ENCODE assay signal across 1 cellular context in genomic region chr12:108664338-108665258, GRCh38.
TF ChIP-seq lines count a peak whose summit lies in the region.

No MANE protein-coding gene starts in this region.

TF ChIP-seq in HepG2, 621 proteins besides CTCF, POLR2A, EP300 and RAD21 (continued from another document and continues in another):
- TF ChIP-seq CEBPZ (IDR thresholded peaks at IDR 0.05; ENCODE audit: low read length): no peak
- TF ChIP-seq KLF6 (CRISPR knock-in tag; IDR thresholded peaks at IDR 0.05): no peak
- no peak for TF ChIP-seq PBX2 (CRISPR knock-in tag; IDR thresholded peaks at IDR 0.05)
- peak; percentile 53 for TF ChIP-seq ZFX (CRISPR knock-in tag; IDR thresholded peaks at IDR 0.05; ENCODE audit: low read depth)
- no peak for TF ChIP-seq LCORL (IDR thresholded peaks at IDR 0.05)
- peak; percentile 66; the same call in 1 of the 2 replicates for TF ChIP-seq LCORL (CRISPR knock-in tag; IDR thresholded peaks at IDR 0.05)
- no peak for TF ChIP-seq SP140L (CRISPR knock-in tag; IDR thresholded peaks at IDR 0.05; ENCODE audit: borderline replicate concordance)
- no peak for TF ChIP-seq FLYWCH1 (CRISPR knock-in tag; IDR thresholded peaks at IDR 0.05)
- TF ChIP-seq ZNF772 (CRISPR knock-in tag; IDR thresholded peaks at IDR 0.05): no peak
- TF ChIP-seq ZBTB37 (CRISPR knock-in tag; IDR thresholded peaks at IDR 0.05): no peak
- TF ChIP-seq NR2F6 (IDR thresholded peaks at IDR 0.05): peak; percentile 93
- TF ChIP-seq NR2F6 (CRISPR knock-in tag; IDR thresholded peaks at IDR 0.05): peak; percentile 89
- TF ChIP-seq AGO2 (optimal IDR thresholded peaks at IDR 0.05; ENCODE audit: low read depth, low read length): no peak
- TF ChIP-seq ATF3 (CRISPR knock-in tag; IDR thresholded peaks at IDR 0.05): peak; percentile 65; the same call in 1 of the 2 replicates
- no peak for TF ChIP-seq XBP1 (CRISPR knock-in tag; IDR thresholded peaks at IDR 0.05)
- peak; percentile 57; the same call in 1 of the 2 replicates for TF ChIP-seq HNF1B (CRISPR knock-in tag; IDR thresholded peaks at IDR 0.05)
- TF ChIP-seq USF2 (IDR thresholded peaks at IDR 0.05; ENCODE audit: low read depth, low read length): no peak
- no peak for TF ChIP-seq USF2 (CRISPR knock-in tag; IDR thresholded peaks at IDR 0.05; ENCODE audit: borderline replicate concordance)
- TF ChIP-seq MAX (IDR thresholded peaks at IDR 0.05): peak; percentile 14; the same call in 1 of the 2 replicates
- TF ChIP-seq ZNF720 (CRISPR knock-in tag; IDR thresholded peaks at IDR 0.05): no peak
- no peak for TF ChIP-seq SMARCE1 (IDR thresholded peaks at IDR 0.05; ENCODE audit: borderline replicate concordance)
- peak; percentile 44; the same call in 1 of the 2 replicates for TF ChIP-seq HOXA3 (CRISPR knock-in tag; IDR thresholded peaks at IDR 0.05)
- no peak for TF ChIP-seq ZNF691 (CRISPR knock-in tag; IDR thresholded peaks at IDR 0.05; ENCODE audit: borderline replicate concordance, low read depth)
- TF ChIP-seq GTF2F1 (IDR thresholded peaks at IDR 0.05; ENCODE audit: low read length): no peak
- TF ChIP-seq HNRNPUL1 (IDR thresholded peaks at IDR 0.05; ENCODE audit: low read depth, low read length): no peak
- TF ChIP-seq ZNF256 (CRISPR knock-in tag; conservative IDR thresholded peaks at IDR 0.05): no peak
- no peak for TF ChIP-seq DR1 (CRISPR knock-in tag; IDR thresholded peaks at IDR 0.05)
- no peak for TF ChIP-seq SOX6 (IDR thresholded peaks at IDR 0.05)
- peak; percentile 75 for TF ChIP-seq SOX6 (CRISPR knock-in tag; IDR thresholded peaks at IDR 0.05)
- peak; percentile 54; the same call in 1 of the 2 replicates for TF ChIP-seq NR2F2 (IDR thresholded peaks at IDR 0.05; ENCODE audit: borderline replicate concordance, low read depth)
- TF ChIP-seq RFXANK (CRISPR knock-in tag; IDR thresholded peaks at IDR 0.05): peak; percentile 27; the same call in 1 of the 2 replicates
- no peak for TF ChIP-seq NKX3-1 (CRISPR knock-in tag; IDR thresholded peaks at IDR 0.05)
- TF ChIP-seq E2F2 (CRISPR knock-in tag; IDR thresholded peaks at IDR 0.05; ENCODE audit: borderline replicate concordance): no peak
- TF ChIP-seq HMG20B (CRISPR knock-in tag; conservative IDR thresholded peaks at IDR 0.05): no peak
- no peak for TF ChIP-seq REL (CRISPR knock-in tag; conservative IDR thresholded peaks at IDR 0.05)
- TF ChIP-seq ZNF142 (CRISPR knock-in tag; IDR thresholded peaks at IDR 0.05): no peak
- peak; percentile 54 for TF ChIP-seq PHF21A (CRISPR knock-in tag; IDR thresholded peaks at IDR 0.05)
- no peak for TF ChIP-seq CREB1 (IDR thresholded peaks at IDR 0.05)
- peak; percentile 29; the same call in 1 of the 2 replicates for TF ChIP-seq CREB1 (CRISPR knock-in tag; IDR thresholded peaks at IDR 0.05)
- TF ChIP-seq ZNF747 (CRISPR knock-in tag; IDR thresholded peaks at IDR 0.05; ENCODE audit: borderline replicate concordance): no peak
- no peak for TF ChIP-seq TRIM24 (CRISPR knock-in tag; IDR thresholded peaks at IDR 0.05)
- 0 out of 2 replicates have a peak, but pooled peaks have one; percentile 29 for TF ChIP-seq HOXA5 (CRISPR knock-in tag; IDR thresholded peaks at IDR 0.05)
- no peak for TF ChIP-seq HOXD1 (CRISPR knock-in tag; IDR thresholded peaks at IDR 0.05)
- peak; percentile 68 for TF ChIP-seq XRCC5 (optimal IDR thresholded peaks at IDR 0.05; ENCODE audit: low read length)
- peak; percentile 27; the same call in 1 of the 2 replicates for TF ChIP-seq ZNF414 (CRISPR knock-in tag; IDR thresholded peaks at IDR 0.05)
- no peak for TF ChIP-seq ZNF790 (CRISPR knock-in tag; IDR thresholded peaks at IDR 0.05; ENCODE audit: borderline replicate concordance)
